ENCODE assay signal across 9 cellular contexts in the genomic region with DNA sequence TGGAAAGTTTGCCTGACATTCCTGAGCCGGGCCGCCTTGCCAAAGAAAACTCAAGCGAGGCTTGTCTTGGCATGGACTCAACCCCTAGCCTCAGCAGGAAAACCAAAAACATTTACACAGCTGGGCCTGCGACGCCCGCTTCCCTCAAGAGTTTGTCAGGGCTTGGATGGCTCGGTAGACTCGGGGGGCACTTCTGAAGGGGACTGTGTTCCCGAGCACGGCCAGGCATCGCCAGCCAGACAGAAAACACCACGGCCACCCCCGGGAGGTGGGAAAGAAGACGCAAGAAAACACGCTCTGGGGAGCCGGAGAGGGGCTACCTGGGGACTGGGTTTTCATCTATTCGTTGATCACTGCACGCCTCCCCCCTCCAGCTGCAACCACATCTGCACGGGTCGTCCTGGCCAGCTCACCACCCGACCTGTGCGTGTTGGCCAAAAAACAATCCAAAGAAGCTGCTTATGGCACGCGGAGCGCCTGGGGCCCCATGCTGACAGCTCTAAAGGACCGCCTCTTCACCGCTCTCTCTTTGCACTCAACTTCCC.
DNase-seq lines count a peak whose midpoint lies in the region; ATAC-seq and TF ChIP-seq lines count a peak whose summit lies in the region.
"Had no signal": no experiment of that assay in that cellular context is flagged by ENCODE, and none has a peak within 500 bp of the region (broad histone marks: within the 10 kb centered on the region; RNA-seq: fewer than 3 reads in every experiment).

No MANE protein-coding gene starts in this region.

- peak overlapping the region; percentile 20; the same call in 1 of the 3 replicates for H2BK15ac ChIP-seq in IMR-90 (ENCODE audit: low read depth, low read length)

- H3K4me1 Mint-ChIP-seq in CD8-positive, alpha-beta T cell (ENCODE audit: low read depth) = no peaks in the 10 kb centered on the region

- peaks cover 18% of the 10 kb centered on the region for H3K27me3 Mint-ChIP-seq in CD8-positive, alpha-beta T cell (ENCODE audit: low read depth)

- 3% methylated on average over 17 of the region's 27 CpGs; no CpG with 5 or more reads in 1 of the 2 experiments for WGBS in IMR-90 (ENCODE audit: extremely low coverage in 2 of 2, insufficient read length in 1 of 2), 2 experiments
- 30 to 52% methylated on average over 24 to 27 of the region's 27 CpGs for WGBS in testis, 2 donors

- dilution Hi-C loops in IMR-90 (cut with HindIII; ENCODE audit: low sequenced_read_pairs, unreplicated experiment) = no loop called here

- H2BK20ac ChIP-seq in IMR-90 (ENCODE audit: low read depth, low read length) = peak overlapping the region; percentile 69

- peak overlapping the region; percentile 85 for H2BK120ac ChIP-seq in IMR-90 (ENCODE audit: low read depth, low read length)

- H2AFZ ChIP-seq in IMR-90 (replicated peaks; ENCODE audit: low read length, poor library complexity) = peak overlapping the region; percentile 83

- H2AK9ac ChIP-seq in IMR-90 (replicated peaks; ENCODE audit: low read depth, low read length, poor library complexity) = peak overlapping the region; percentile 88

- peak overlapping the region; percentile 80 for H3K4ac ChIP-seq in IMR-90 (ENCODE audit: low read depth, low read length)

- peak overlapping the region; percentile 0; the same call in 1 of the 2 replicates for H3K18ac ChIP-seq in IMR-90 (ENCODE audit: low read depth, low read length)

- H3K56ac ChIP-seq in IMR-90 (ENCODE audit: extremely low read depth, insufficient read depth, low read length) = no peak overlapping the region

- H3K4me1 ChIP-seq in IMR-90 (ENCODE audit: control insufficient read depth, insufficient read depth, low read length) (peaks cover 18% of the 10 kb centered on the region), colonic mucosa (no peaks in the 10 kb centered on the region), testis (peaks cover 15% of the 10 kb centered on the region)
- no peaks in the 10 kb centered on the region for H3K4me1 ChIP-seq in CD8-positive, alpha-beta T cell (ENCODE audit: insufficient read depth, low read length)

- peak overlapping the region; percentile 20; the same call in 1 of the 2 replicates for H3K14ac ChIP-seq in IMR-90 (replicated peaks; ENCODE audit: low read depth, low read length)

- in situ Hi-C loops in IMR-90 (cut with MboI; ENCODE audit: low sequenced_read_pairs) = no loop called here

- H4K91ac ChIP-seq in IMR-90 (ENCODE audit: insufficient read depth, low read depth, low read length) = peak overlapping the region; percentile 31

- peak overlapping the region; percentile 3; the same call in 1 of the 2 replicates for H3K4me2 ChIP-seq in IMR-90 (ENCODE audit: low read depth, low read length)

- H3K9ac ChIP-seq in IMR-90 (ENCODE audit: low read depth, low read length) (no peak overlapping the region; the same call in 1 of the 2 replicates), colonic mucosa (ENCODE audit: low read depth in 2 of 2, low read length in 2 of 2) (no peak overlapping the region)

- H3K9me1 ChIP-seq in IMR-90 (ENCODE audit: insufficient read depth, low read length) = peaks cover 8% of the 10 kb centered on the region; the same call in 1 of the 2 replicates

- H3K23ac ChIP-seq in IMR-90 (ENCODE audit: low read depth, low read length) = peak overlapping the region; percentile 86; the same call in 1 of the 2 replicates

- H4K20me1 ChIP-seq in IMR-90 (ENCODE audit: insufficient read depth, low read length) = no peaks in the 10 kb centered on the region

- no peaks in the 10 kb centered on the region for H3K79me1 ChIP-seq in IMR-90 (ENCODE audit: low read depth in 1 of 2, low read length in 2 of 2)

- peak; percentile 76 for ATAC-seq in IMR-90 (ENCODE audit: low read depth)
- peak; percentile 92 for ATAC-seq in left lobe of liver
- no peak for ATAC-seq in CD8-positive, alpha-beta T cell
- no peak for ATAC-seq in HG02885 (IDR thresholded peaks at IDR 0.05; ENCODE audit: poor library complexity, unreplicated experiment)
- no peak for ATAC-seq in HG03342 (IDR thresholded peaks at IDR 0.05; ENCODE audit: unreplicated experiment)

- H3K9me3 ChIP-seq in IMR-90 (ENCODE audit: control insufficient read depth, insufficient read depth, low read length) (peaks cover 7% of the 10 kb centered on the region; the same call in 1 of the 2 replicates), colonic mucosa (no peaks in the 10 kb centered on the region), testis (no peaks in the 10 kb centered on the region)
- H3K9me3 ChIP-seq in CD8-positive, alpha-beta T cell (ENCODE audit: low read length) = no peaks in the 10 kb centered on the region

- H3K36me3 Mint-ChIP-seq in CD8-positive, alpha-beta T cell = no peaks in the 10 kb centered on the region
- H3K36me3 Mint-ChIP-seq: IgD-negative memory B cell had no signal

- no peak overlapping the region for H3K4me3 ChIP-seq in IMR-90 (ENCODE audit: insufficient read depth, low read depth, low read length)
- H3K4me3 ChIP-seq in colonic mucosa = no peak overlapping the region
- H3K4me3 ChIP-seq in testis = no peak overlapping the region
- H3K4me3 ChIP-seq in CD8-positive, alpha-beta T cell (ENCODE audit: low read depth, low read length) = no peak overlapping the region

- H3K27ac ChIP-seq in IMR-90 (ENCODE audit: insufficient read depth, low read length) (peak overlapping the region; percentile 62; the same call in 1 of the 2 replicates), colonic mucosa (no peak overlapping the region), testis (peak overlapping the region in 1 of 2 donors; percentile 60)
- H3K27ac ChIP-seq in CD8-positive, alpha-beta T cell (ENCODE audit: low read depth, low read length) = no peak overlapping the region

- POLR2A ChIA-PET in IMR-90 (lab: Charles Lee; ENCODE audit: unreplicated experiment) = interaction anchor here (0.5 kb wide), 1 partner anchor 202 kb away, joined by 3 read pairs; no protein-coding TSS in a partner anchor
- POLR2A ChIA-PET in CD8-positive, alpha-beta T cell (lab: Charles Lee) = no interaction called here

- H4K5ac ChIP-seq in IMR-90 (ENCODE audit: low read depth, low read length) = no peak overlapping the region; the same call in 1 of the 2 replicates

- intact Hi-C loops in IMR-90 (cut with micrococcal nuclease) (loop anchor here (5.0 to 10.0 kb wide), 2 partner anchors 36 to 114 kb away; no protein-coding TSS in a partner anchor), colonic mucosa (cut with DNase I) (no loop called here), testis (cut with DNase I; ENCODE audit: low total_unique reads) (no loop called here)
- intact Hi-C loops in CD8-positive, alpha-beta T cell (cut with DNase I, micrococcal nuclease) = no loop called here

- H3K36me3 ChIP-seq in IMR-90 (ENCODE audit: control insufficient read depth, insufficient read depth, low read length) = no peaks in the 10 kb centered on the region
- H3K36me3 ChIP-seq in colonic mucosa = no peaks in the 10 kb centered on the region
- H3K36me3 ChIP-seq in testis (ENCODE audit: low read depth, missing control alignments) = no peaks in the 10 kb centered on the region
- no peaks in the 10 kb centered on the region for H3K36me3 ChIP-seq in CD8-positive, alpha-beta T cell (ENCODE audit: insufficient read depth, low read length)

- TF ChIP-seq RAD21 in IMR-90 (IDR thresholded peaks at IDR 0.05; ENCODE audit: low read length) = no peak; the same call in 1 of the 2 replicates

- DNase-seq in IMR-90 (peak; percentile 95), colonic mucosa (peak; percentile 52), left lobe of liver (ENCODE audit: low spot score) (peak; percentile 77), testis (peak; percentile 83), GM20000 (ENCODE audit: low spot score) (no peak)
- DNase-seq in CD8-positive, alpha-beta T cell = no peak

- H4K8ac ChIP-seq in IMR-90 (ENCODE audit: low read depth in 2 of 2, low read length in 2 of 2) = peak overlapping the region in 1 of 2 experiments; percentile 64; a peak in 2 of 4 replicates

- no peak overlapping the region for H3K27ac Mint-ChIP-seq in CD8-positive, alpha-beta T cell
- H3K27ac Mint-ChIP-seq: IgD-negative memory B cell had no signal

- no peak for TF ChIP-seq POLR2A in IMR-90 (IDR thresholded peaks at IDR 0.05; ENCODE audit: low read depth, low read length)
- no peak for TF ChIP-seq POLR2A in testis (IDR thresholded peaks at IDR 0.05)

- no peak overlapping the region for H3K4me3 Mint-ChIP-seq in CD8-positive, alpha-beta T cell
- H3K4me3 Mint-ChIP-seq: IgD-negative memory B cell had no signal

- TF ChIP-seq CTCF in IMR-90 (conservative IDR thresholded peaks at IDR 0.05; ENCODE audit: low read depth, low read length) = no peak
- TF ChIP-seq CTCF in colonic mucosa (IDR thresholded peaks at IDR 0.05) = no peak
- TF ChIP-seq CTCF in testis (IDR thresholded peaks at IDR 0.05) = no peak
- TF ChIP-seq CTCF in GM20000 (IDR thresholded peaks at IDR 0.05; ENCODE audit: extremely low read depth, missing control alignments) = no peak
- TF ChIP-seq CTCF in CD8-positive, alpha-beta T cell (IDR thresholded peaks at IDR 0.05) = no peak

- H3K27me3 ChIP-seq in IMR-90 (ENCODE audit: control insufficient read depth, insufficient read depth, low read length) (peaks cover 13% of the 10 kb centered on the region), colonic mucosa (no peaks in the 10 kb centered on the region), testis (no peaks in the 10 kb centered on the region)
- H3K27me3 ChIP-seq in CD8-positive, alpha-beta T cell (ENCODE audit: insufficient read depth, low read length) = no peaks in the 10 kb centered on the region

- peak overlapping the region; percentile 55; the same call in 1 of the 2 replicates for H2AK5ac ChIP-seq in IMR-90 (ENCODE audit: low read depth, low read length)

- BruUV-seq in IMR-90 (replicated peaks; lab: Mats Ljungman, UMichigan) = no TSS peak

- no peak overlapping the region for H2BK5ac ChIP-seq in IMR-90 (ENCODE audit: low read depth, low read length, poor library complexity, severe bottlenecking)

- H3K9me3 Mint-ChIP-seq in CD8-positive, alpha-beta T cell = no peaks in the 10 kb centered on the region

- CTCF ChIA-PET in IMR-90 (lab: Yijun Ruan, JAX) = interaction anchor here (1.2 kb wide), 1 partner anchor 15 kb away, joined by 4 read pairs; no protein-coding TSS in a partner anchor
- CTCF ChIA-PET in CD8-positive, alpha-beta T cell (lab: Charles Lee) = no interaction called here

TF ChIP-seq in IMR-90, 13 proteins besides CTCF, POLR2A, EP300 and RAD21:
- TF ChIP-seq BHLHE40 (IDR thresholded peaks at IDR 0.05; ENCODE audit: low read depth, low read length) (peak; percentile 77), RFX5 (IDR thresholded peaks at IDR 0.05; ENCODE audit: low read depth, low read length) (no peak)

Comparison
In these comparisons a context has a peak if more than half of its experiments do, and no peak if none do; other contexts are left out.
1. ATAC-seq: peak in IMR-90 (single experiment) and left lobe of liver (single experiment); none in CD8-positive, alpha-beta T cell (single experiment), HG02885 (single experiment) and HG03342 (single experiment).
2. DNase-seq: peak in IMR-90 (single experiment), colonic mucosa (single experiment), left lobe of liver (single experiment) and testis (single experiment); none in GM20000 (single experiment) and CD8-positive, alpha-beta T cell (0 of 7).